In the genomic region with DNA sequence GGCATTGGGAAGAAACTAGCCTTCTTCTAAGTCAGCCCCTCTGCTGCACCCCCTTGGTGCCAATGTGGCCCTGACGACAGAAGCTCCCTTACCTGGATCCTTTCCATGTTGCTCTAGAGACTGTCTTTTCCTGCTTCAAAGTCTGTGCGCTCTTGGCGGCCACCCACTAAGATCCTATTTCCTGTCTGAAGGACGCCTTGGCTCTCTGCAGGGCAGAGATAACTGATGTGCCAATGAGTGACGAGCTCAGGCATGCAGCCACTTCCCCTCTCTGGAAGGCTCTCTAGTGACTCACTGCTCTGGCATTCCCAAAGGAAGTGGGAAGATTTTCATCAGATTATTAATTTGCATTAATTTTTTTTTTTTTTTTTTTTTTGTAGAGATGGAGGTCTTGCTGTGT, we compare ENCODE assay signal across 8 cellular contexts.
DNase-seq lines count a peak whose midpoint lies in the region; ATAC-seq, FAIRE-seq and TF ChIP-seq lines count a peak whose summit lies in the region.

No MANE protein-coding gene starts in this region.

- DNase-seq in body of pancreas: peak; percentile 42 to 57 (median 51)
- DNase-seq in thyroid gland: peak; percentile 61 to 79
- DNase-seq in CD4-positive, alpha-beta T cell: no peak
- no peak for DNase-seq in D721Med (ENCODE audit: insufficient read length, low spot score)
- no peak for DNase-seq in NCI-H345 (lab: John Stamatoyannopoulos, UW)
- no peak for DNase-seq in cortex of kidney (lab: John Stamatoyannopoulos, UW)

- H3K36me3 ChIP-seq in body of pancreas (replicated peaks in 1 of 2; ENCODE audit: insufficient read depth in 1 of 2, low read depth in 2 of 2) (no peaks in the 10 kb centered on the region), thyroid gland (no peaks in the 10 kb centered on the region)

- CTCF ChIA-PET in CD4-positive, alpha-beta T cell (lab: Charles Lee): interaction anchor here (1.3 kb wide), 1 partner anchor 35 kb away, joined by 3 read pairs; no protein-coding TSS in a partner anchor

- no peaks in the 10 kb centered on the region for H3K9me3 Mint-ChIP-seq in CD4-positive, alpha-beta T cell

- H3K4me3 ChIP-seq in body of pancreas: no peak overlapping the region
- peak overlapping the region; percentile 28; the same call in 1 of the 2 replicates for H3K4me3 ChIP-seq in iPS-18c (ENCODE audit: insufficient read depth, low read depth, low read length)
- H3K4me3 ChIP-seq in thyroid gland (replicated peaks in 1 of 3): peak overlapping the region in 1 of 3 donors; percentile 9

- TF ChIP-seq POLR2A in body of pancreas (IDR thresholded peaks at IDR 0.05) (no peak), thyroid gland (IDR thresholded peaks at IDR 0.05) (no peak)

- no peaks in the 10 kb centered on the region for H3K9me3 ChIP-seq in body of pancreas
- H3K9me3 ChIP-seq in iPS-18c (ENCODE audit: control insufficient read depth, insufficient read depth, low read length): peaks cover 3% of the 10 kb centered on the region
- no peaks in the 10 kb centered on the region for H3K9me3 ChIP-seq in thyroid gland
- H3K9me3 ChIP-seq in CD4-positive, alpha-beta T cell (ENCODE audit: control insufficient read depth, low read length): no peaks in the 10 kb centered on the region

- H3K4me1 ChIP-seq in body of pancreas: no peaks in the 10 kb centered on the region
- peaks cover 0 to 20% of the 10 kb centered on the region in 2 donors for H3K4me1 ChIP-seq in thyroid gland

- POLR2A ChIA-PET in CD4-positive, alpha-beta T cell (lab: Charles Lee): interaction anchor here (0.6 kb wide), 1 partner anchor 159 kb away, joined by 3 read pairs; no protein-coding TSS in a partner anchor

- H3K27me3 ChIP-seq in body of pancreas: no peaks in the 10 kb centered on the region
- H3K27me3 ChIP-seq in thyroid gland: no peaks in the 10 kb centered on the region
- peaks cover 8% of the 10 kb centered on the region for H3K27me3 ChIP-seq in CD4-positive, alpha-beta T cell (ENCODE audit: control insufficient read depth, insufficient read depth, low read length)

- H3K4me3 Mint-ChIP-seq in CD4-positive, alpha-beta T cell: no peak overlapping the region

- TF ChIP-seq CTCF in body of pancreas (IDR thresholded peaks at IDR 0.05) (no peak), thyroid gland (IDR thresholded peaks at IDR 0.05) (peak in 1 of 6 experiments; percentile 5), D721Med (IDR thresholded peaks at IDR 0.05; ENCODE audit: insufficient read depth, missing control alignments) (no peak)
- TF ChIP-seq CTCF in CD4-positive, alpha-beta T cell (IDR thresholded peaks at IDR 0.05): no peak

- H3K27ac Mint-ChIP-seq in CD4-positive, alpha-beta T cell: no peak overlapping the region

- no peaks in the 10 kb centered on the region for H3K4me1 Mint-ChIP-seq in CD4-positive, alpha-beta T cell (ENCODE audit: low read depth)

- peaks cover 50% of the 10 kb centered on the region for H3K27me3 Mint-ChIP-seq in CD4-positive, alpha-beta T cell

- H3K27ac ChIP-seq in body of pancreas (peak overlapping the region in 2 of 4 donors; percentile 27 to 28), thyroid gland (peak overlapping the region; percentile 21 to 56 (median 42))
- no peak overlapping the region for H3K27ac ChIP-seq in CD4-positive, alpha-beta T cell (ENCODE audit: low read depth, low read length)

- WGBS in body of pancreas, 2 donors: 16 to 34% methylated on average over 5 of the region's 5 CpGs
- WGBS in thyroid gland, 2 donors: 2 to 9% methylated on average over 5 of the region's 5 CpGs

- intact Hi-C loops in body of pancreas (cut with DNase I): no loop called here
- intact Hi-C loops in thyroid gland (cut with DNase I): no loop called here
- intact Hi-C loops in CD4-positive, alpha-beta T cell (cut with DNase I, micrococcal nuclease): no loop called here

- TF ChIP-seq RAD21 in Ishikawa (IDR thresholded peaks at IDR 0.05; ENCODE audit: low read depth): no peak

- peak; percentile 92 for ATAC-seq in body of pancreas
- no peak for ATAC-seq in CD4-positive, alpha-beta T cell (ENCODE audit: poor library complexity)

- no peak for FAIRE-seq in D721Med (lab: Jason Lieb, UNC)

- 0 out of 2 replicates have a peak, but pooled peaks have one; percentile 17 for TF ChIP-seq EP300 in Ishikawa (IDR thresholded peaks at IDR 0.05; ENCODE audit: borderline replicate concordance)

- H3K36me3 Mint-ChIP-seq in CD4-positive, alpha-beta T cell (ENCODE audit: low read depth): no peaks in the 10 kb centered on the region

TF ChIP-seq in Ishikawa, 13 proteins besides CTCF, POLR2A, EP300 and RAD21:
- peak; percentile 37; the same call in 1 of the 2 replicates for TF ChIP-seq NFIC (IDR thresholded peaks at IDR 0.05)
- TF ChIP-seq, protein P1, sequence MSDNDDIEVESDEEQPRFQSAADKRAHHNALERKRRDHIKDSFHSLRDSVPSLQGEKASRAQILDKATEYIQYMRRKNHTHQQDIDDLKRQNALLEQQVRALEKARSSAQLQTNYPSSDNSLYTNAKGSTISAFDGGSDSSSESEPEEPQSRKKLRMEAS (IDR thresholded peaks at IDR 0.05): no peak
- peak; percentile 50; the same call in 1 of the 2 replicates for TF ChIP-seq TEAD4 (IDR thresholded peaks at IDR 0.05)

Comparison
In these comparisons a context has a peak if more than half of its experiments do, and no peak if none do; other contexts are left out.
1. DNase-seq: peak in body of pancreas (4 of 4) and thyroid gland (2 of 2); none in CD4-positive, alpha-beta T cell (0 of 10), D721Med (single experiment), NCI-H345 (single experiment) and cortex of kidney (single experiment).